ENCODE assay signal across 1 cellular context in genomic region chr6:11744101-11744500, GRCh38.
A peak's percentile ranks its signal among the peaks of the same experiment; 100 is the strongest.
TF ChIP-seq lines count a peak whose summit lies in the region.

No MANE protein-coding gene starts in this region.

TF ChIP-seq in GM12878, 131 proteins besides CTCF, POLR2A, EP300 and RAD21:
- TF ChIP-seq CBX5 (IDR thresholded peaks at IDR 0.05; ENCODE audit: low read depth) (0 out of 2 replicates have a peak, but pooled peaks have one; percentile 80), BCL11A (IDR thresholded peaks at IDR 0.05; ENCODE audit: low read depth, low read length) (no peak), BACH1 (IDR thresholded peaks at IDR 0.05; ENCODE audit: borderline replicate concordance) (no peak), RUNX3 (IDR thresholded peaks at IDR 0.05; ENCODE audit: low read length) (no peak), RB1 (IDR thresholded peaks at IDR 0.05; ENCODE audit: borderline replicate concordance) (no peak), CHD2 (IDR thresholded peaks at IDR 0.05; ENCODE audit: borderline replicate concordance, low read depth, low read length) (no peak), USF2 (IDR thresholded peaks at IDR 0.05; ENCODE audit: borderline replicate concordance, low read depth, low read length) (no peak)
TF ChIP-seq in GM12878: peak in this region for 1.
